Comparison of ENCODE assay signal across 8 cellular contexts in genomic region chr18:79504495-79504894, GRCh38.
DNase-seq lines count a peak whose midpoint lies in the region; ATAC-seq and TF ChIP-seq lines count a peak whose summit lies in the region.
"Not testable (repeated sequence)": the region's sequence is repeated elsewhere in the genome, so short reads cannot be mapped to it uniquely, and the experiment has no call there.

No MANE protein-coding gene starts in this region.

- not testable (repeated sequence) for H3K36me3 ChIP-seq in right lobe of liver; rectal smooth muscle tissue (ENCODE audit: control insufficient read depth, insufficient read depth, low read length)

- H3K4me1 Mint-ChIP-seq in activated CD4-positive, alpha-beta T cell treated with anti-CD3 and anti-CD28 coated beads, Interleukin-2, amount 10 ng/mL, durations not matched to agents 24 days and 14 days: peaks cover 50% of the 10 kb centered on the region
- peaks cover 61% of the 10 kb centered on the region for H3K4me1 Mint-ChIP-seq in activated naive CD4-positive, alpha-beta T cell treated with anti-CD3 and anti-CD28 coated beads for 36 hours (ENCODE audit: low read depth)
- peaks cover 32% of the 10 kb centered on the region for H3K4me1 Mint-ChIP-seq in central memory CD8-positive, alpha-beta T cell
- H3K4me1 Mint-ChIP-seq in stimulated activated naive CD8-positive, alpha-beta T cell treated with anti-CD3 and anti-CD28 coated beads, Interleukin-15, amount 100 ng/mL, for 72 hours: peaks cover 71% of the 10 kb centered on the region

- intact Hi-C loops in activated CD4-positive, alpha-beta T cell treated with anti-CD3 and anti-CD28 coated beads, Interleukin-2, amount 10 ng/mL, durations not matched to agents 24 days and 14 days (cut with micrococcal nuclease); activated naive CD4-positive, alpha-beta T cell treated with anti-CD3 and anti-CD28 coated beads for 36 hours (cut with micrococcal nuclease); right lobe of liver (cut with DNase I): not testable (repeated sequence)

- not testable (repeated sequence) for H3K4me3 ChIP-seq in right lobe of liver; rectal smooth muscle tissue (ENCODE audit: low read length)

- H3K4me1 ChIP-seq in right lobe of liver: not testable (repeated sequence)
- H3K4me1 ChIP-seq in rectal smooth muscle tissue (ENCODE audit: control insufficient read depth, insufficient read depth, low read length): peaks cover 26% of the 10 kb centered on the region

- not testable (repeated sequence) for H3K9me3 Mint-ChIP-seq in activated CD4-positive, alpha-beta T cell treated with anti-CD3 and anti-CD28 coated beads, Interleukin-2, amount 10 ng/mL, durations not matched to agents 24 days and 14 days; activated naive CD4-positive, alpha-beta T cell treated with anti-CD3 and anti-CD28 coated beads for 36 hours; central memory CD8-positive, alpha-beta T cell; stimulated activated naive CD8-positive, alpha-beta T cell treated with anti-CD3 and anti-CD28 coated beads, Interleukin-15, amount 100 ng/mL, for 72 hours

- not testable (repeated sequence) for H3K9me3 ChIP-seq in right lobe of liver

- TF ChIP-seq CTCF in right lobe of liver (IDR thresholded peaks at IDR 0.05): not testable (repeated sequence)

- DNase-seq in GF-D8 (lab: John Stamatoyannopoulos, UW) (peak; percentile 15), OCI-M1 (lab: John Stamatoyannopoulos, UW) (peak; percentile 81), right lobe of liver (peak in 2 of 3 donors; percentile 13 to 19)
- not testable (repeated sequence) for DNase-seq in activated CD4-positive, alpha-beta T cell treated with anti-CD3 and anti-CD28 coated beads, Interleukin-2, amount 10 ng/mL, durations not matched to agents 24 days and 14 days; activated naive CD4-positive, alpha-beta T cell treated with anti-CD3 and anti-CD28 coated beads for 36 hours; central memory CD8-positive, alpha-beta T cell (ENCODE audit: low spot score in 2 of 2); stimulated activated naive CD8-positive, alpha-beta T cell treated with anti-CD3 and anti-CD28 coated beads, Interleukin-15, amount 100 ng/mL, for 72 hours

- peak overlapping the region; percentile 91 for H3K27ac Mint-ChIP-seq in activated CD4-positive, alpha-beta T cell treated with anti-CD3 and anti-CD28 coated beads, Interleukin-2, amount 10 ng/mL, durations not matched to agents 24 days and 14 days
- H3K27ac Mint-ChIP-seq in activated naive CD4-positive, alpha-beta T cell treated with anti-CD3 and anti-CD28 coated beads for 36 hours: peak overlapping the region; percentile 75
- H3K27ac Mint-ChIP-seq in central memory CD8-positive, alpha-beta T cell (ENCODE audit: low read depth): peak overlapping the region; percentile 90
- peak overlapping the region; percentile 75 to 94 for H3K27ac Mint-ChIP-seq in stimulated activated naive CD8-positive, alpha-beta T cell treated with anti-CD3 and anti-CD28 coated beads, Interleukin-15, amount 100 ng/mL, for 72 hours

- CTCF ChIA-PET in activated naive CD4-positive, alpha-beta T cell treated with anti-CD3 and anti-CD28 coated beads for 36 hours (lab: Charles Lee): interaction anchor here (0.6 to 1.5 kb wide), 3 partner anchors 19 to 99 kb away, joined by 3 to 5 read pairs (median 4); no protein-coding TSS in a partner anchor

- 63% methylated on average over 6 of the region's 6 CpGs for WGBS in right lobe of liver (ENCODE audit: insufficient coverage, low coverage, low lambda C conversion rate, missing lambda C conversion rate)

- not testable (repeated sequence) for H3K27me3 ChIP-seq in right lobe of liver; rectal smooth muscle tissue (ENCODE audit: control insufficient read depth, insufficient read depth, low read length)

- H3K27ac ChIP-seq in right lobe of liver: not testable (repeated sequence)
- H3K27ac ChIP-seq in rectal smooth muscle tissue (ENCODE audit: low read depth, low read length): peak overlapping the region; percentile 36

- ATAC-seq in central memory CD8-positive, alpha-beta T cell (replicated peaks; ENCODE audit: extremely low read depth, poor library complexity, severe bottlenecking); right lobe of liver; stimulated activated naive CD8-positive, alpha-beta T cell treated with anti-CD3 and anti-CD28 coated beads, Interleukin-15, amount 100 ng/mL, for 72 hours: not testable (repeated sequence)

- not testable (repeated sequence) for H3K27me3 Mint-ChIP-seq in activated CD4-positive, alpha-beta T cell treated with anti-CD3 and anti-CD28 coated beads, Interleukin-2, amount 10 ng/mL, durations not matched to agents 24 days and 14 days; activated naive CD4-positive, alpha-beta T cell treated with anti-CD3 and anti-CD28 coated beads for 36 hours (ENCODE audit: low read depth); central memory CD8-positive, alpha-beta T cell; stimulated activated naive CD8-positive, alpha-beta T cell treated with anti-CD3 and anti-CD28 coated beads, Interleukin-15, amount 100 ng/mL, for 72 hours

- peaks cover 38% of the 10 kb centered on the region for H3K36me3 Mint-ChIP-seq in activated CD4-positive, alpha-beta T cell treated with anti-CD3 and anti-CD28 coated beads, Interleukin-2, amount 10 ng/mL, durations not matched to agents 24 days and 14 days (ENCODE audit: low read depth)
- peaks cover 29% of the 10 kb centered on the region for H3K36me3 Mint-ChIP-seq in activated naive CD4-positive, alpha-beta T cell treated with anti-CD3 and anti-CD28 coated beads for 36 hours (ENCODE audit: low read depth)
- H3K36me3 Mint-ChIP-seq in central memory CD8-positive, alpha-beta T cell (ENCODE audit: insufficient read depth): not testable (repeated sequence)

- peak overlapping the region; percentile 61 for H3K4me3 Mint-ChIP-seq in activated CD4-positive, alpha-beta T cell treated with anti-CD3 and anti-CD28 coated beads, Interleukin-2, amount 10 ng/mL, durations not matched to agents 24 days and 14 days
- H3K4me3 Mint-ChIP-seq in activated naive CD4-positive, alpha-beta T cell treated with anti-CD3 and anti-CD28 coated beads for 36 hours; central memory CD8-positive, alpha-beta T cell: not testable (repeated sequence)
- H3K4me3 Mint-ChIP-seq in stimulated activated naive CD8-positive, alpha-beta T cell treated with anti-CD3 and anti-CD28 coated beads, Interleukin-15, amount 100 ng/mL, for 72 hours: peak overlapping the region; percentile 67 to 74

- not testable (repeated sequence) for TF ChIP-seq POLR2A in right lobe of liver (IDR thresholded peaks at IDR 0.05)

- not testable (repeated sequence) for H3K9ac ChIP-seq in rectal smooth muscle tissue (ENCODE audit: low read length)
